In genomic region chr1:43590389-43590788, GRCh38 we compare ENCODE assay signal across 2 cellular contexts.
A peak's percentile ranks its signal among the peaks of the same experiment; 100 is the strongest.
TF ChIP-seq lines count a peak whose summit lies in the region.

No MANE protein-coding gene starts in this region.

TF ChIP-seq in Ishikawa, 13 proteins besides CTCF, POLR2A, EP300 and RAD21:
- TF ChIP-seq CREB1 (IDR thresholded peaks at IDR 0.05; ENCODE audit: low read depth) (no peak), TEAD4 (IDR thresholded peaks at IDR 0.05) (peak; percentile 63; the same call in 1 of the 2 replicates)

TF ChIP-seq in K562, 482 proteins besides CTCF, POLR2A, EP300 and RAD21:
- no peak for TF ChIP-seq ZNF518B (CRISPR knock-in tag; IDR thresholded peaks at IDR 0.05)
- peak; percentile 54; the same call in 1 of the 2 replicates for TF ChIP-seq TEAD4 (IDR thresholded peaks at IDR 0.05; ENCODE audit: low read length)
- TF ChIP-seq TEAD4 (CRISPR knock-in tag; IDR thresholded peaks at IDR 0.05; ENCODE audit: borderline replicate concordance) = no peak
- peak in 1 of 2 experiments; percentile 81; a peak in 1 of 4 replicates for TF ChIP-seq TEAD1 (CRISPR knock-in tag; IDR thresholded peaks at IDR 0.05)
- TF ChIP-seq TEAD2 (tag; IDR thresholded peaks at IDR 0.05) = peak; percentile 41; the same call in 1 of the 2 replicates
- no peak for TF ChIP-seq PTTG1 (tag; IDR thresholded peaks at IDR 0.05; ENCODE audit: low read depth)
